ENCODE assay signal across 8 cellular contexts in the genomic region with DNA sequence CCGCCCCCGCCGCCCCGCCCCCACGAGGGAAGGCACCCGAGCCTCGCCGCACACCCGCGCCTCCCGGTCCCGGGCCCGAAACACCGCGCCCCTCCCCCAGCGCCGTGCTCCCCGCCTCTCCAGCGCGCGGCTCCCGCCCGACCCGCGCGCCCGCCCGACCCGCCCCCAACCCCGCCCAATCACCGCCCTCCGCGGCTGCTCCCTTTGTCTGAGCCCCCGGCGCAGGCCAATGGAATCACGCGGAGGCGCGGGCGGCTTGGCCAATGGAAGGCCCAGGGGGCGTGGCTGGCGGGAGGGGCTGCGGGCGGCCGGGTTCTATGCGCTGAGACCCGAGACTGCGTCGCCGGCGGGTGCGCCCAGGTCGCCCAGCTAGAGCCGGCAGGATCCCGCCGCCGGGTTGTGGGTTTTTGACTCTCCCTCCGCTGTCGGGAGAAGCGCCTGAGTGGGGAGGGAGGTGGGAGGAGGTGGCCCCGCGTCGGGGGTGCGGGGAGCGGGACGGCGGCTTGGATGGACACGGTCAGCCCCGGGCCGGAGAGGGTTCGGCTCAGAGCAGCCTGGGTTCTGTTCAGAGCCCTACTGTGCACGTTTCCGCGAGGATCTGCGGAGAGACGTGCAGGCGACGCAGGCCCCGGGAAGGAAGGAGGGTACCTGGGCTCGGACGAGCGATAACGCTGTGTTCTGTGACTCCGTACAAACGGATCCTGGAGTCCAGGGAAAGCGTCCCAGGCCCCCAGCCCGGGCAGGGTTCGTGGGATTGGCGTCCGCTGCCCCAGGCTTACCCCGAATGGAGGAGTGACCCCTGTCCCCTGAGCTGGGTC. TPM values are rescaled to one million over a fixed set of nuclear protein-coding genes. Genes with fewer than 3 reads are reported as not detected.
DNase-seq lines count a peak whose midpoint lies in the region; ATAC-seq, FAIRE-seq and TF ChIP-seq lines count a peak whose summit lies in the region.

No MANE protein-coding gene starts in this region.

- 10% methylated on average over 2 of the region's 91 CpGs; no CpG with 5 or more reads in 1 of the 2 experiments for WGBS in H1 (ENCODE audit: extremely low coverage in 1 of 2, insufficient coverage in 1 of 2, insufficient read length in 1 of 2, insufficient replicate concordance in 2 of 2, low coverage in 1 of 2, low lambda C conversion rate in 2 of 2, missing lambda C conversion rate in 1 of 2), 2 experiments

- H3K27ac Mint-ChIP-seq in CD14-positive monocyte, result peak overlapping the region in 6 of 7 donors; percentile 15 to 85 (median 67)

- TF ChIP-seq CTCF in CD14-positive monocyte (IDR thresholded peaks at IDR 0.05), result no peak
- TF ChIP-seq CTCF in H1 (IDR thresholded peaks at IDR 0.05; ENCODE audit: control extremely low read depth in 1 of 3, insufficient read depth in 1 of 3, low read depth in 1 of 3, low read length in 3 of 3), result no peak

- H2BK12ac ChIP-seq in H1 (ENCODE audit: low read depth, low read length), result peak overlapping the region; percentile 97

- no peak overlapping the region for H2BK20ac ChIP-seq in H1 (ENCODE audit: low read length)

- POLR2A ChIA-PET in H1 (lab: Charles Lee; ENCODE audit: partially characterized antibody), result interaction anchor here (1.1 to 1.7 kb wide), 3 partner anchors 10 to 51 kb away, joined by 3 to 5 read pairs (median 4); no protein-coding TSS in a partner anchor

- no peak overlapping the region for H3K4ac ChIP-seq in H1 (replicated peaks; ENCODE audit: insufficient read length, low read depth, low read length)

- no peaks in the 10 kb centered on the region for H3K9me3 ChIP-seq in H1 (ENCODE audit: insufficient read depth in 2 of 2, low read depth in 1 of 2, low read length in 1 of 2)

- peak overlapping the region; percentile 88 for H4K91ac ChIP-seq in H1 (replicated peaks; ENCODE audit: insufficient read length, low read length)

- H3K27ac ChIP-seq in H1 (ENCODE audit: low read depth, low read length), result no peak overlapping the region

- H2AK5ac ChIP-seq in H1 (ENCODE audit: low read depth, low read length), result no peak overlapping the region

- 0 out of 2 replicates have a peak overlapping the region, but pooled peaks have one; percentile 6 for H2AFZ ChIP-seq in H1 (ENCODE audit: low read length)

- H3K23me2 ChIP-seq in H1 (ENCODE audit: low read depth, low read length), result peaks cover 25% of the 10 kb centered on the region; the same call in 1 of the 2 replicates

- TF ChIP-seq POLR2A in H1 (IDR thresholded peaks at IDR 0.05; ENCODE audit: control extremely low read depth in 1 of 2, low read depth in 2 of 2, low read length in 2 of 2), result peak in 1 of 2 experiments; percentile 43; a peak in 2 of 3 replicates

- H3K9me3 Mint-ChIP-seq in CD14-positive monocyte, result peaks cover 0 to 4% (median 0%) of the 10 kb centered on the region in 7 donors

- ATAC-seq in GM19468 (IDR thresholded peaks at IDR 0.05; ENCODE audit: extremely low read depth, unreplicated experiment), result peak; percentile 47

- H3K27me3 ChIP-seq in H1 (replicated peaks in 1 of 4; ENCODE audit: control insufficient read depth in 3 of 4, extremely low read depth in 1 of 4, insufficient read depth in 3 of 4, low read length in 3 of 4), result peaks cover 31 to 75% (median 62%) of the 10 kb centered on the region in 4 experiments

- H3K14ac ChIP-seq in H1 (ENCODE audit: insufficient read length), result peak overlapping the region; percentile 50

- H3K56ac ChIP-seq in H1 (replicated peaks; ENCODE audit: insufficient read length, low read depth, low read length), result peak overlapping the region; percentile 14

- no peak overlapping the region for H3K23ac ChIP-seq in H1 (ENCODE audit: insufficient read length)

- intact Hi-C loops in CD14-positive monocyte (cut with micrococcal nuclease), result loop anchor here in 1 of 2 donors (2.0 kb wide), 1 partner anchor 49 kb away; the partner anchor contains the start of gene BAHCC1

- DNase-seq in CD14-positive monocyte (ENCODE audit: low spot score), result peak; percentile 96
- DNase-seq in HTR-8/SVneo (ENCODE audit: insufficient read length, low spot score), result peak; percentile 95
- DNase-seq in NOMO-1 (lab: John Stamatoyannopoulos, UW; ENCODE audit: unreplicated experiment in 2 of 2), result peak; percentile 92 to 98
- peak; percentile 82 for DNase-seq in activated CD8-positive, alpha-beta memory T cell treated with anti-CD3 and anti-CD28 coated beads, Interleukin-2, amount 50 U/mL, for 1 hour (ENCODE audit: extremely low read depth)
- DNase-seq in H1 (ENCODE audit: low read depth in 1 of 2, low spot score in 2 of 2), result peak in 1 of 2 experiments; percentile 98
- peak; percentile 100 for DNase-seq in mesenteric fat pad (ENCODE audit: low spot score)
- DNase-seq in stimulated activated CD8-positive, alpha-beta memory T cell treated with anti-CD3 and anti-CD28 coated beads, Interleukin-12 subunit alpha, Interleukin-12 subunit beta, amount 100 ng/mL, for 4 hours (ENCODE audit: low read depth), result peak; percentile 91

- FAIRE-seq in HTR-8/SVneo (lab: Jason Lieb, UNC), result peak; percentile 71
- FAIRE-seq in H1 (lab: Jason Lieb, UNC), result no peak

- CTCF ChIA-PET in H1 (lab: Charles Lee; ENCODE audit: partially characterized antibody), result interaction anchor here (0.9 to 1.0 kb wide), 2 partner anchors 50 kb away, joined by 3 read pairs; no protein-coding TSS in a partner anchor

- H3K36me3 ChIP-seq in H1 (ENCODE audit: control insufficient read depth in 2 of 4, insufficient read depth in 4 of 4, low read length in 3 of 4), result no peaks in the 10 kb centered on the region

- peaks cover 71% of the 10 kb centered on the region for H3K4me1 Mint-ChIP-seq in CD14-positive monocyte

- H3K36me3 Mint-ChIP-seq in CD14-positive monocyte, result peaks cover 0 to 5% of the 10 kb centered on the region in 2 donors

- H2BK15ac ChIP-seq in H1 (ENCODE audit: low read length), result peak overlapping the region; percentile 81; the same call in 1 of the 2 replicates

- no peak for TF ChIP-seq EP300 in H1 (IDR thresholded peaks at IDR 0.05; ENCODE audit: borderline replicate concordance in 1 of 2, low read depth in 2 of 2, low read length in 2 of 2)

- H3K79me2 ChIP-seq in H1 (ENCODE audit: control insufficient read depth in 1 of 2, insufficient read depth in 2 of 2, low read length in 2 of 2), result no peaks in the 10 kb centered on the region

- H3K18ac ChIP-seq in H1 (ENCODE audit: extremely low read depth, low read length), result peak overlapping the region; percentile 96

- peak overlapping the region; percentile 72 to 84 for H3K4me3 Mint-ChIP-seq in CD14-positive monocyte

- peak overlapping the region; percentile 58 to 80 (median 66) for H3K4me3 ChIP-seq in H1 (ENCODE audit: extremely low read depth in 1 of 4, insufficient read depth in 2 of 4, low read depth in 3 of 4, low read length in 4 of 4)

- H2BK5ac ChIP-seq in H1 (ENCODE audit: low read depth, low read length), result no peak overlapping the region; the same call in 1 of the 2 replicates

- H3K27me3 Mint-ChIP-seq in CD14-positive monocyte (ENCODE audit: low read depth in 3 of 3), result peaks cover 2 to 27% (median 18%) of the 10 kb centered on the region in 3 donors

- peaks cover 0 to 21% (median 7%) of the 10 kb centered on the region in 4 experiments; a peak in 5 of 7 replicates for H3K4me1 ChIP-seq in H1 (replicated peaks in 1 of 4; ENCODE audit: control insufficient read depth in 3 of 4, insufficient read depth in 4 of 4, low read length in 3 of 4)

- H4K20me1 ChIP-seq in H1 (replicated peaks in 1 of 2; ENCODE audit: control insufficient read depth in 1 of 2, insufficient read depth in 2 of 2, low read length in 2 of 2), result peaks cover 0 to 5% of the 10 kb centered on the region in 2 experiments

- no peak overlapping the region for H2BK120ac ChIP-seq in H1 (replicated peaks; ENCODE audit: low read depth, low read length)

- no peak for TF ChIP-seq RAD21 in H1 (IDR thresholded peaks at IDR 0.05 in 1 of 2, conservative IDR thresholded peaks at IDR 0.05 in 1 of 2; ENCODE audit: low read depth in 2 of 2, low read length in 2 of 2)

- H3K9ac ChIP-seq in H1 (replicated peaks in 1 of 4; ENCODE audit: extremely low read depth in 1 of 4, low read depth in 3 of 4, low read length in 3 of 4), result peak overlapping the region in 3 of 4 experiments; percentile 51 to 71 (median 56); a peak in 5 of 7 replicates

- peak overlapping the region; percentile 82 to 100 for H3K4me2 ChIP-seq in H1 (ENCODE audit: insufficient read depth in 1 of 2, low read depth in 2 of 2, low read length in 2 of 2)

- H3K79me1 ChIP-seq in H1 (ENCODE audit: low read depth, low read length), result no peaks in the 10 kb centered on the region

- no peak overlapping the region for H4K5ac ChIP-seq in H1 (ENCODE audit: insufficient read length, low read depth, low read length)

- H4K8ac ChIP-seq in H1 (ENCODE audit: extremely low read depth, insufficient read depth, low read length), result peak overlapping the region; percentile 88

TF ChIP-seq in H1, 55 proteins besides CTCF, POLR2A, EP300 and RAD21 (continues in another document):
- TF ChIP-seq CEBPB (IDR thresholded peaks at IDR 0.05; ENCODE audit: low read depth, low read length), result no peak
- TF ChIP-seq JUN (IDR thresholded peaks at IDR 0.05; ENCODE audit: low read depth, low read length), result no peak
- TF ChIP-seq TEAD4 (IDR thresholded peaks at IDR 0.05; ENCODE audit: low read depth, low read length), result no peak
- peak; percentile 52 for TF ChIP-seq RNF2 (IDR thresholded peaks at IDR 0.05; ENCODE audit: borderline replicate concordance, low read depth, low read length, missing control alignments, poor library complexity, severe bottlenecking)

RNA-seq across cellular contexts. Expression of gene BAHCC1, which starts 49.0 kb away (rescaled TPM):
- polyA plus RNA-seq in CD14-positive monocyte (under 1 TPM; 0.11 to 0.27 TPM), H1 (2011; rRNA removed) (0.26 and 0.61 TPM in 2 replicates)
- total RNA-seq in H1 (2021; fragmentation: NEBNext Ultra II Directional; extraction: Animal tissue kit (Norgen Biotek cat#: 25700)), result 0.58 and 0.71 TPM in 2 replicates
- polyA plus RNA-seq in H1 (2011; cell fraction: cytosol; rRNA removed), result 0.47 TPM
- 2.9 TPM for polyA plus RNA-seq in H1 (2011; cell fraction: nucleus; rRNA removed)
- 0.44 to 0.98 TPM (median 0.89 TPM) in 4 replicates for polyA plus RNA-seq in H1 (2012, experiment 1 of 2)
- polyA plus RNA-seq in H1 (2012, experiment 2 of 2), result 0.58 TPM
- polyA plus RNA-seq in H1 (2013, experiment 1 of 2), result 0.45 TPM
- 0.50 TPM for polyA plus RNA-seq in H1 (2013, experiment 2 of 2)
- polyA minus RNA-seq in H1 (2011; rRNA and poly(A)+ RNA removed), result 0.88 and 0.95 TPM in 2 replicates
- 3.2 TPM for polyA minus RNA-seq in H1 (2011; cell fraction: cytosol; rRNA and poly(A)+ RNA removed)
- 1.3 TPM for polyA minus RNA-seq in H1 (2011; cell fraction: nucleus; rRNA and poly(A)+ RNA removed)
- 11.0 TPM for total RNA-seq in mesenteric fat pad

RNA-seq across cellular contexts. Expression of gene SLC38A10, which starts 51.2 kb away (rescaled TPM):
- 10 to 100 TPM; 50.8 to 68.4 TPM for polyA plus RNA-seq in CD14-positive monocyte
- total RNA-seq in H1 (2021; fragmentation: NEBNext Ultra II Directional; extraction: Animal tissue kit (Norgen Biotek cat#: 25700)), result 35.7 and 41.0 TPM in 2 replicates
- 26.4 and 44.4 TPM in 2 replicates for polyA plus RNA-seq in H1 (2011; rRNA removed)
- polyA plus RNA-seq in H1 (2011; cell fraction: cytosol; rRNA removed), result 26.3 TPM
- polyA plus RNA-seq in H1 (2011; cell fraction: nucleus; rRNA removed), result 76.9 TPM
- polyA plus RNA-seq in H1 (2012, experiment 1 of 2), result 24.8 to 37.5 TPM (median 34.7 TPM) in 4 replicates
- 22.5 TPM for polyA plus RNA-seq in H1 (2012, experiment 2 of 2)
- polyA plus RNA-seq in H1 (2013, experiment 1 of 2), result 29.8 TPM
- polyA plus RNA-seq in H1 (2013, experiment 2 of 2), result 28.9 TPM
- polyA minus RNA-seq in H1 (2011; rRNA and poly(A)+ RNA removed), result 35.9 and 40.0 TPM in 2 replicates
- polyA minus RNA-seq in H1 (2011; cell fraction: cytosol; rRNA and poly(A)+ RNA removed), result 38.1 TPM
- 47.8 TPM for polyA minus RNA-seq in H1 (2011; cell fraction: nucleus; rRNA and poly(A)+ RNA removed)
- 88.0 TPM for total RNA-seq in mesenteric fat pad
